ENCODE assay signal across 9 cellular contexts in genomic region chr10:14653271-14654161, GRCh38.
DNase-seq lines count a peak whose midpoint lies in the region; ATAC-seq and TF ChIP-seq lines count a peak whose summit lies in the region.
"Had no signal": no experiment of that assay in that cellular context is flagged by ENCODE, and none has a peak within 500 bp of the region (broad histone marks: within the 10 kb centered on the region; RNA-seq: fewer than 3 reads in every experiment).

No MANE protein-coding gene starts in this region.

- H3K36me3 Mint-ChIP-seq in activated CD4-positive, alpha-beta memory T cell treated with anti-CD3 and anti-CD28 coated beads for 36 hours, result peaks cover 3% of the 10 kb centered on the region
- H3K36me3 Mint-ChIP-seq in activated CD4-positive, alpha-beta memory T cell treated with anti-CD3 and anti-CD28 coated beads, Interleukin-2, amount 10 ng/mL, durations not matched to agents 7 days and 5 days (ENCODE audit: low read depth), result peaks cover 13% of the 10 kb centered on the region
- no peaks in the 10 kb centered on the region for H3K36me3 Mint-ChIP-seq in endodermal cell (ENCODE audit: low read depth)
- no peaks in the 10 kb centered on the region for H3K36me3 Mint-ChIP-seq in naive thymus-derived CD8-positive, alpha-beta T cell

- peak overlapping the region; percentile 92 for H3K27ac ChIP-seq in PC-9
- H3K27ac ChIP-seq in endodermal cell (ENCODE audit: low read depth, low read length), result peak overlapping the region; percentile 11
- H3K27ac ChIP-seq: cardiac muscle cell had no signal

- peaks cover 57% of the 10 kb centered on the region for H3F3A ChIP-seq in PC-9 (ENCODE audit: insufficient read depth, low read depth)

- peak; percentile 13 to 39 for ATAC-seq in naive thymus-derived CD8-positive, alpha-beta T cell
- no peak for ATAC-seq in GM19324 (IDR thresholded peaks at IDR 0.05; ENCODE audit: low FRiP score, unreplicated experiment)

- H2AFZ ChIP-seq in PC-9, result 0 out of 2 replicates have a peak overlapping the region, but pooled peaks have one; percentile 63

- H3K4me3 ChIP-seq in PC-9 (peak overlapping the region; percentile 51), endodermal cell (ENCODE audit: low read length) (no peak overlapping the region)
- H3K4me3 ChIP-seq: cardiac muscle cell had no signal

- peak overlapping the region; percentile 19 for H3K27ac Mint-ChIP-seq in activated CD4-positive, alpha-beta memory T cell treated with anti-CD3 and anti-CD28 coated beads for 36 hours
- H3K27ac Mint-ChIP-seq in activated CD4-positive, alpha-beta memory T cell treated with anti-CD3 and anti-CD28 coated beads, Interleukin-2, amount 10 ng/mL, durations not matched to agents 7 days and 5 days, result no peak overlapping the region
- H3K27ac Mint-ChIP-seq in endodermal cell, result peak overlapping the region; percentile 75
- peak overlapping the region in 7 of 10 donors; percentile 1 to 95 (median 77) for H3K27ac Mint-ChIP-seq in naive thymus-derived CD8-positive, alpha-beta T cell

- H3K27me3 ChIP-seq in PC-9 (ENCODE audit: insufficient read depth, low read depth) (no peaks in the 10 kb centered on the region), endodermal cell (ENCODE audit: control insufficient read depth, insufficient read depth, low read length, poor library complexity, severe bottlenecking) (no peaks in the 10 kb centered on the region)
- H3K27me3 ChIP-seq: cardiac muscle cell had no signal

- 47 to 57% methylated on average over 6 to 8 of the region's 8 CpGs for WGBS in endodermal cell (ENCODE audit: insufficient coverage in 1 of 2, insufficient read length in 1 of 2), 2 experiments

- CTCF ChIA-PET in activated CD4-positive, alpha-beta memory T cell treated with anti-CD3 and anti-CD28 coated beads for 36 hours (lab: Charles Lee), result no interaction called here
- CTCF ChIA-PET in activated CD4-positive, alpha-beta memory T cell treated with anti-CD3 and anti-CD28 coated beads, Interleukin-2, amount 10 ng/mL, durations not matched to agents 7 days and 5 days (lab: Charles Lee), result interaction anchor here (1.0 kb wide), 1 partner anchor 110 kb away, joined by 3 read pairs; no protein-coding TSS in a partner anchor
- CTCF ChIA-PET in PC-9 (lab: Charles Lee), result interaction anchor here (0.7 kb wide), 1 partner anchor 115 kb away, joined by 3 read pairs; no protein-coding TSS in a partner anchor

- H4K20me1 ChIP-seq in PC-9 (ENCODE audit: insufficient read depth), result no peaks in the 10 kb centered on the region

- TF ChIP-seq CTCF in PC-9 (conservative IDR thresholded peaks at IDR 0.05), result no peak
- TF ChIP-seq CTCF in endodermal cell (conservative IDR thresholded peaks at IDR 0.05), result no peak

- no peaks in the 10 kb centered on the region for H3K36me3 ChIP-seq in PC-9 (ENCODE audit: low read depth)
- no peaks in the 10 kb centered on the region for H3K36me3 ChIP-seq in endodermal cell (ENCODE audit: control insufficient read depth, insufficient read depth, low read length)
- H3K36me3 ChIP-seq: cardiac muscle cell had no signal

- H3K4me1 Mint-ChIP-seq in activated CD4-positive, alpha-beta memory T cell treated with anti-CD3 and anti-CD28 coated beads for 36 hours (ENCODE audit: low read depth), result peaks cover 78% of the 10 kb centered on the region
- H3K4me1 Mint-ChIP-seq in activated CD4-positive, alpha-beta memory T cell treated with anti-CD3 and anti-CD28 coated beads, Interleukin-2, amount 10 ng/mL, durations not matched to agents 7 days and 5 days, result peaks cover 67% of the 10 kb centered on the region
- H3K4me1 Mint-ChIP-seq in endodermal cell, result peaks cover 57% of the 10 kb centered on the region
- peaks cover 18 to 94% (median 58%) of the 10 kb centered on the region in 4 donors for H3K4me1 Mint-ChIP-seq in naive thymus-derived CD8-positive, alpha-beta T cell

- H3K9me3 ChIP-seq in PC-9 (ENCODE audit: insufficient read depth, low read depth) (no peaks in the 10 kb centered on the region), endodermal cell (ENCODE audit: control insufficient read depth, low read length) (no peaks in the 10 kb centered on the region)

- no TSS peak for BruUV-seq in PC-9 (replicated peaks; lab: Mats Ljungman, UMichigan)

- H3K4me1 ChIP-seq in PC-9 (replicated peaks; ENCODE audit: insufficient read depth) (peaks cover 73% of the 10 kb centered on the region), endodermal cell (ENCODE audit: control insufficient read depth, insufficient read depth, low read length) (peaks cover 27% of the 10 kb centered on the region)

- no peak for DNase-seq in activated CD4-positive, alpha-beta memory T cell treated with anti-CD3 and anti-CD28 coated beads for 36 hours
- no peak for DNase-seq in activated CD4-positive, alpha-beta memory T cell treated with anti-CD3 and anti-CD28 coated beads, Interleukin-2, amount 10 ng/mL, durations not matched to agents 7 days and 5 days
- DNase-seq in PC-9, result peak; percentile 80 to 96
- peak; percentile 77 for DNase-seq in endodermal cell
- DNase-seq in naive thymus-derived CD8-positive, alpha-beta T cell, result peak in 1 of 10 donors; percentile 30
- DNase-seq in NCI-H510A treated with DMSO at 0.1 percent for 48 hours (lab: John Stamatoyannopoulos, UW), result no peak
- no peak for DNase-seq in putamen (ENCODE audit: low spot score)

- H3K4me3 Mint-ChIP-seq in activated CD4-positive, alpha-beta memory T cell treated with anti-CD3 and anti-CD28 coated beads for 36 hours, result no peak overlapping the region
- H3K4me3 Mint-ChIP-seq in activated CD4-positive, alpha-beta memory T cell treated with anti-CD3 and anti-CD28 coated beads, Interleukin-2, amount 10 ng/mL, durations not matched to agents 7 days and 5 days, result no peak overlapping the region
- H3K4me3 Mint-ChIP-seq in endodermal cell, result no peak overlapping the region
- H3K4me3 Mint-ChIP-seq in naive thymus-derived CD8-positive, alpha-beta T cell, result peak overlapping the region in 4 of 10 donors; percentile 5 to 63 (median 19)

- H3K9ac ChIP-seq in endodermal cell (ENCODE audit: extremely low read depth, low read length, poor library complexity, severe bottlenecking), result peak overlapping the region; percentile 12

- H3K9me2 ChIP-seq in PC-9 (ENCODE audit: insufficient read depth), result no peaks in the 10 kb centered on the region

- H3K27me3 Mint-ChIP-seq in activated CD4-positive, alpha-beta memory T cell treated with anti-CD3 and anti-CD28 coated beads for 36 hours, result no peaks in the 10 kb centered on the region
- no peaks in the 10 kb centered on the region for H3K27me3 Mint-ChIP-seq in activated CD4-positive, alpha-beta memory T cell treated with anti-CD3 and anti-CD28 coated beads, Interleukin-2, amount 10 ng/mL, durations not matched to agents 7 days and 5 days
- no peaks in the 10 kb centered on the region for H3K27me3 Mint-ChIP-seq in endodermal cell (ENCODE audit: insufficient read depth)
- no peaks in the 10 kb centered on the region for H3K27me3 Mint-ChIP-seq in naive thymus-derived CD8-positive, alpha-beta T cell

- POLR2A ChIA-PET in activated CD4-positive, alpha-beta memory T cell treated with anti-CD3 and anti-CD28 coated beads for 36 hours (lab: Charles Lee), result interaction anchor here (1.6 kb wide), 1 partner anchor 48 kb away, joined by 8 read pairs; no protein-coding TSS in a partner anchor
- POLR2A ChIA-PET in activated CD4-positive, alpha-beta memory T cell treated with anti-CD3 and anti-CD28 coated beads, Interleukin-2, amount 10 ng/mL, durations not matched to agents 7 days and 5 days (lab: Charles Lee), result interaction anchor here (0.8 to 1.8 kb wide), 5 partner anchors 12 to 185 kb away, joined by 3 to 7 read pairs (median 5); partner anchors contain the start of genes CDNF, HSPA14 and MSANTD7
- POLR2A ChIA-PET in PC-9 (lab: Charles Lee; ENCODE audit: unreplicated experiment), result interaction anchor here (0.6 to 1.0 kb wide), 3 partner anchors 100 to 184 kb away, joined by 3 to 7 read pairs (median 7); partner anchors contain the start of genes CDNF, HSPA14 and MSANTD7
- POLR2A ChIA-PET in naive thymus-derived CD8-positive, alpha-beta T cell (lab: Charles Lee), result interaction anchor here (0.5 to 1.1 kb wide), 4 partner anchors 70 to 284 kb away, joined by 3 to 5 read pairs (median 4); no protein-coding TSS in a partner anchor

- H3K79me2 ChIP-seq in PC-9 (ENCODE audit: low read depth), result no peaks in the 10 kb centered on the region

- no peaks in the 10 kb centered on the region for H3K9me3 Mint-ChIP-seq in activated CD4-positive, alpha-beta memory T cell treated with anti-CD3 and anti-CD28 coated beads for 36 hours
- peaks cover 3% of the 10 kb centered on the region for H3K9me3 Mint-ChIP-seq in activated CD4-positive, alpha-beta memory T cell treated with anti-CD3 and anti-CD28 coated beads, Interleukin-2, amount 10 ng/mL, durations not matched to agents 7 days and 5 days
- no peaks in the 10 kb centered on the region for H3K9me3 Mint-ChIP-seq in endodermal cell
- peaks cover 0 to under 1% (median 0%) of the 10 kb centered on the region in 9 donors for H3K9me3 Mint-ChIP-seq in naive thymus-derived CD8-positive, alpha-beta T cell

- peak overlapping the region; percentile 83 for H3K4me2 ChIP-seq in PC-9

- intact Hi-C loops in activated CD4-positive, alpha-beta memory T cell treated with anti-CD3 and anti-CD28 coated beads for 36 hours (cut with micrococcal nuclease), result no loop called here
- intact Hi-C loops in PC-9 (cut with micrococcal nuclease; ENCODE audit: unreplicated experiment), result loop anchor here (1.0 to 5.0 kb wide), 5 partner anchors 48 to 184 kb away; partner anchors contain the start of genes CDNF, HSPA14 and MSANTD7

Comparison
In these comparisons a context has a peak if more than half of its experiments do, and no peak if none do; other contexts are left out.
1. DNase-seq: peak in PC-9 (2 of 2) and endodermal cell (single experiment); none in activated CD4-positive, alpha-beta memory T cell treated with anti-CD3 and anti-CD28 coated beads for 36 hours (single experiment), activated CD4-positive, alpha-beta memory T cell treated with anti-CD3 and anti-CD28 coated beads, Interleukin-2, amount 10 ng/mL, durations not matched to agents 7 days and 5 days (single experiment), NCI-H510A treated with DMSO at 0.1 percent for 48 hours (single experiment) and putamen (single experiment).